In the genomic region with DNA sequence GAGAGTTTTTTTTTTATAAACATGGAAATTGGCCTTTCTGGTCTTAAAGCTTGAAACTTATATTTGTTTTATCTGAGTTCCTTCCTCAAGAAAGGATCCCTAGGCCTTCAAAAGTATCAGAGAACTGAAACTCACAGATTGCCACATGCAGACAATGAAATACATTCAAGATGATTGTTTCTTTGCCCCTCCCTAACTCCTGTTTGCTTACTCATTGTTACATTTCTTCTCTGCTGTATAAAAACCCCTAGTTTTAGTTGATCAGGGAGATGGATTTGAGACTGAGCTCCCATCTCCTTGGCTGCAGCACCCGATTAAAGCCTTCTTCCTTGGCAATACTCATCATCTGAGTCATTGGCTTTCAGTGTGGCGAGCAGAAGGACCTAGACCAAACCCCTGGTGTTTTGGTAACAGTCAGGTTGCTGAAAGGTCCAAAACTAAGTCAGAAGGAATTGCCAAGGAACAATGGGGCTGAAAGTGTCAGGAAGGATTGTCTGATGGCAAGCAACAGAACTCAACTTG, we compare ENCODE assay signal across 19 cellular contexts.
"Had no signal": no experiment of that assay in that cellular context is flagged by ENCODE, and none has a peak within 500 bp of the region (broad histone marks: within the 10 kb centered on the region; RNA-seq: fewer than 3 reads in every experiment).

No MANE protein-coding gene starts in this region.

- H3K4me1 ChIP-seq: heart left ventricle, psoas muscle, spleen, testis had no signal

- H3K36me3 ChIP-seq: heart left ventricle, neutrophil, spleen, tibial nerve had no signal

- ATAC-seq: heart left ventricle; naive thymus-derived CD4-positive, alpha-beta T cell; psoas muscle; sciatic nerve; stimulated activated memory B cell treated with anti-CD40 and anti-IgM and Interleukin-4, amounts not matched to agents 10 μg/mL and 1 μg/mL and 100 μg/mL, for 72 hours; stimulated activated naive CD8-positive, alpha-beta T cell treated with anti-CD3 and anti-CD28 coated beads, Interleukin-15, amount 100 ng/mL, for 72 hours had no signal

- H3K9me3 ChIP-seq: neutrophil, testis had no signal

- H3K27ac ChIP-seq: heart left ventricle, neutrophil, psoas muscle, spleen, tibial nerve had no signal

- FAIRE-seq: frontal cortex had no signal

- H3K4me3 ChIP-seq: heart left ventricle, psoas muscle, spleen, testis, tibial nerve had no signal

- H3K27me3 ChIP-seq: testis had no signal

- DNase-seq: cortex of kidney; effector memory CD4-positive, alpha-beta T cell; erythroblast; heart left ventricle; hippocampal formation; naive thymus-derived CD4-positive, alpha-beta T cell; psoas muscle; retina; spleen; stimulated activated CD4-positive, alpha-beta T cell treated with anti-CD3 and anti-CD28 coated beads, Interleukin-15, amount 100 ng/mL, for 24 hours; stimulated activated CD4-positive, alpha-beta T cell treated with anti-CD3 and anti-CD28 coated beads, Interleukin-1b, Interleukin-23, amount 100 ng/mL, for 48 hours; stimulated activated CD4-positive, alpha-beta T cell treated with anti-CD3 and anti-CD28 coated beads, Interleukin-4, amount 100 ng/mL, for 24 hours; stimulated activated naive CD8-positive, alpha-beta T cell treated with anti-CD3 and anti-CD28 coated beads, Interleukin-15, amount 100 ng/mL, for 72 hours; testis had no signal
